In the genomic region with DNA sequence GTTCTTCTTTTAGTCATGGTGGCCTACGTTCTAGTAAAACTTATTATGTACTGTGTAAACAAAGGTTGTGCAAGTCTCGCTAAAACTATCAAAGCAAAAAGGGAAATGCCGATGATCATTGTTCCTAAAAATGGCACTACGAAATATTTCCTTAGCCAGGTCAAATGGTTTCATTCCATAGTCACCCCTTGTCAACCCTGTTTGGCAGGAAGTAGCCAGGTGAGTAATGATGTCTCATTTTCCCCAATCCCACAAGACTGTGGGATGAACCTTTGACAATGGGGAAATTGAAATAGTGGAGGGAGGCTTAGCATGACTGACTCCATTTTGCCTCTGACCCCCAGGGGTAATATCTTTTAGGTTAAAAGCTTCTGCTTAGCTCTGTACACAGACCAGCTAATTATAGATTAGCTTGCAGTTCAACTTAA, we compare ENCODE assay signal across 13 cellular contexts. TPM values are rescaled to one million over a fixed set of nuclear protein-coding genes. Genes with fewer than 3 reads are reported as not detected.
DNase-seq lines count a peak whose midpoint lies in the region; TF ChIP-seq lines count a peak whose summit lies in the region.
"Had no signal": no experiment of that assay in that cellular context is flagged by ENCODE, and none has a peak within 500 bp of the region (broad histone marks: within the 10 kb centered on the region; RNA-seq: fewer than 3 reads in every experiment).

No MANE protein-coding gene starts in this region.

- H3K4me3 Mint-ChIP-seq in activated T-helper 2 cell treated with anti-CD3 and anti-CD28 coated beads, Interferon-gamma antibody, Interleukin-2, Interleukin-4, amounts not matched to agents 10 μg/mL and 5 μg/mL and 100 μg/mL, durations not matched to agents 14 hours and 24 hours and 36 hours (ENCODE audit: low read depth), result no peak overlapping the region
- H3K4me3 Mint-ChIP-seq: activated CD8-positive, alpha-beta memory T cell treated with anti-CD3 and anti-CD28 coated beads, Interleukin-2, amount 10 ng/mL, durations not matched to agents 7 days and 5 days; naive thymus-derived CD8-positive, alpha-beta T cell had no signal

- H3K4me1 Mint-ChIP-seq in activated T-helper 2 cell treated with anti-CD3 and anti-CD28 coated beads, Interferon-gamma antibody, Interleukin-2, Interleukin-4, amounts not matched to agents 10 μg/mL and 5 μg/mL and 100 μg/mL, durations not matched to agents 14 hours and 24 hours and 36 hours (ENCODE audit: low read depth), result no peaks in the 10 kb centered on the region
- H3K4me1 Mint-ChIP-seq: activated CD8-positive, alpha-beta memory T cell treated with anti-CD3 and anti-CD28 coated beads, Interleukin-2, amount 10 ng/mL, durations not matched to agents 7 days and 5 days; naive thymus-derived CD8-positive, alpha-beta T cell had no signal

- intact Hi-C loops in activated T-helper 2 cell treated with anti-CD3 and anti-CD28 coated beads, Interferon-gamma antibody, Interleukin-2, Interleukin-4, amounts not matched to agents 10 μg/mL and 5 μg/mL and 100 μg/mL, durations not matched to agents 14 hours and 24 hours and 36 hours (cut with micrococcal nuclease), result no loop called here
- intact Hi-C loops in testis (cut with DNase I; ENCODE audit: low total_unique reads), result no loop called here

- H3K9ac ChIP-seq in adipocyte (ENCODE audit: low read length), result no peak overlapping the region

- H3K27ac ChIP-seq in testis, result no peak overlapping the region
- H3K27ac ChIP-seq: skin epidermis had no signal

- peaks cover 31% of the 10 kb centered on the region for H3K27me3 ChIP-seq in adipocyte (replicated peaks; ENCODE audit: control insufficient read depth, insufficient read depth, low read length)
- no peaks in the 10 kb centered on the region for H3K27me3 ChIP-seq in testis

- peaks cover 2% of the 10 kb centered on the region for H3K9me3 ChIP-seq in adipocyte (ENCODE audit: control insufficient read depth, low read length)
- no peaks in the 10 kb centered on the region for H3K9me3 ChIP-seq in testis

- peaks cover 3% of the 10 kb centered on the region for H3K27me3 Mint-ChIP-seq in activated T-helper 2 cell treated with anti-CD3 and anti-CD28 coated beads, Interferon-gamma antibody, Interleukin-2, Interleukin-4, amounts not matched to agents 10 μg/mL and 5 μg/mL and 100 μg/mL, durations not matched to agents 14 hours and 24 hours and 36 hours (ENCODE audit: low read depth)
- H3K27me3 Mint-ChIP-seq: activated CD8-positive, alpha-beta memory T cell treated with anti-CD3 and anti-CD28 coated beads, Interleukin-2, amount 10 ng/mL, durations not matched to agents 7 days and 5 days had no signal

- H3K4me3 ChIP-seq in AG10803 (ENCODE audit: low read length), result no peak overlapping the region
- H3K4me3 ChIP-seq in adipocyte (ENCODE audit: low read length), result no peak overlapping the region
- no peak overlapping the region for H3K4me3 ChIP-seq in testis
- H3K4me3 ChIP-seq: skin epidermis had no signal

- TF ChIP-seq CTCF in AG10803 (conservative IDR thresholded peaks at IDR 0.05; ENCODE audit: low read length) (no peak), testis (IDR thresholded peaks at IDR 0.05) (no peak)

- H3K36me3 ChIP-seq in adipocyte (ENCODE audit: control insufficient read depth, insufficient read depth, low read length, severe bottlenecking) (no peaks in the 10 kb centered on the region), testis (ENCODE audit: low read depth, missing control alignments) (no peaks in the 10 kb centered on the region)

- TF ChIP-seq POLR2A in testis (IDR thresholded peaks at IDR 0.05), result no peak

- H3K27ac Mint-ChIP-seq in activated T-helper 2 cell treated with anti-CD3 and anti-CD28 coated beads, Interferon-gamma antibody, Interleukin-2, Interleukin-4, amounts not matched to agents 10 μg/mL and 5 μg/mL and 100 μg/mL, durations not matched to agents 14 hours and 24 hours and 36 hours, result no peak overlapping the region
- H3K27ac Mint-ChIP-seq: activated CD8-positive, alpha-beta memory T cell treated with anti-CD3 and anti-CD28 coated beads, Interleukin-2, amount 10 ng/mL, durations not matched to agents 7 days and 5 days; naive thymus-derived CD8-positive, alpha-beta T cell had no signal

- peaks cover 47% of the 10 kb centered on the region for H3K9me3 Mint-ChIP-seq in activated T-helper 2 cell treated with anti-CD3 and anti-CD28 coated beads, Interferon-gamma antibody, Interleukin-2, Interleukin-4, amounts not matched to agents 10 μg/mL and 5 μg/mL and 100 μg/mL, durations not matched to agents 14 hours and 24 hours and 36 hours

- 62 to 65% methylated on average over 4 of the region's 4 CpGs for WGBS in testis, 2 donors

- H3K4me1 ChIP-seq in adipocyte (ENCODE audit: control insufficient read depth, insufficient read depth, low read length), result no peaks in the 10 kb centered on the region
- no peaks in the 10 kb centered on the region for H3K4me1 ChIP-seq in testis

- no peaks in the 10 kb centered on the region for H3K36me3 Mint-ChIP-seq in activated T-helper 2 cell treated with anti-CD3 and anti-CD28 coated beads, Interferon-gamma antibody, Interleukin-2, Interleukin-4, amounts not matched to agents 10 μg/mL and 5 μg/mL and 100 μg/mL, durations not matched to agents 14 hours and 24 hours and 36 hours (ENCODE audit: low read depth)

- DNase-seq in AG10803 (ENCODE audit: low read depth), result peak; percentile 68
- DNase-seq in LHCN-M2 (ENCODE audit: low read depth), result peak; percentile 74
- peak; percentile 46 for DNase-seq in adipocyte (ENCODE audit: low read depth)
- peak; percentile 78 for DNase-seq in iris pigment epithelial cell (ENCODE audit: low read depth)
- DNase-seq in activated T-helper 2 cell treated with anti-CD3 and anti-CD28 coated beads, Interferon-gamma antibody, Interleukin-2, Interleukin-4, amounts not matched to agents 10 μg/mL and 5 μg/mL and 100 μg/mL, durations not matched to agents 14 hours and 24 hours and 36 hours (ENCODE audit: low spot score), result no peak
- no peak for DNase-seq in testis
- no peak for DNase-seq in activated CD4-positive, alpha-beta T cell treated with anti-CD3 and anti-CD28 coated beads, Interleukin-2, amount 50 U/mL, for 1 hour
- no peak for DNase-seq in NCI-H1930 (lab: John Stamatoyannopoulos, UW)
- DNase-seq: activated CD8-positive, alpha-beta memory T cell treated with anti-CD3 and anti-CD28 coated beads, Interleukin-2, amount 10 ng/mL, durations not matched to agents 7 days and 5 days; naive thymus-derived CD8-positive, alpha-beta T cell; NCI-H146; T1000 had no signal

RNA-seq across cellular contexts. Expression of a gene that starts 5.6 kb away (rescaled TPM):
- total RNA-seq in LHCN-M2 (2014; rRNA removed), result not detected in 2 replicates
- not detected for polyA plus RNA-seq in LHCN-M2 (2012)
- total RNA-seq in activated T-helper 2 cell treated with anti-CD3 and anti-CD28 coated beads, Interferon-gamma antibody, Interleukin-2, Interleukin-4, amounts not matched to agents 10 μg/mL and 5 μg/mL and 100 μg/mL, durations not matched to agents 14 hours and 24 hours and 36 hours, result not detected in 2 replicates
- total RNA-seq in testis, result not detected
- 2.2 TPM for polyA plus RNA-seq in testis (ENCODE audit: insufficient read depth, low read depth, low replicate concordance)
- total RNA-seq: activated CD8-positive, alpha-beta memory T cell treated with anti-CD3 and anti-CD28 coated beads, Interleukin-2, amount 10 ng/mL, durations not matched to agents 7 days and 5 days; naive thymus-derived CD8-positive, alpha-beta T cell had no signal
- polyA plus RNA-seq: naive thymus-derived CD8-positive, alpha-beta T cell had no signal

RNA-seq across cellular contexts. Expression of a gene that starts 19.9 kb away (rescaled TPM):
- total RNA-seq in LHCN-M2 (2014; rRNA removed), result 1.1 and 3.5 TPM in 2 replicates
- 2.0 TPM for polyA plus RNA-seq in LHCN-M2 (2012)
- total RNA-seq in activated T-helper 2 cell treated with anti-CD3 and anti-CD28 coated beads, Interferon-gamma antibody, Interleukin-2, Interleukin-4, amounts not matched to agents 10 μg/mL and 5 μg/mL and 100 μg/mL, durations not matched to agents 14 hours and 24 hours and 36 hours, result 0.32 and 0.37 TPM in 2 replicates
- total RNA-seq in testis, result 100 to 1,000 TPM; 116 to 227 TPM
- polyA plus RNA-seq in testis (ENCODE audit: insufficient read depth, low read depth, low replicate concordance), result 187 TPM
- total RNA-seq: activated CD8-positive, alpha-beta memory T cell treated with anti-CD3 and anti-CD28 coated beads, Interleukin-2, amount 10 ng/mL, durations not matched to agents 7 days and 5 days had no signal

RNA-seq across cellular contexts. Expression of a gene that starts 24.5 kb away (rescaled TPM):
- total RNA-seq in LHCN-M2 (2014; rRNA removed) (not detected in 2 replicates), testis (1 to 10 TPM; 1.8 to 3.5 TPM)
- polyA plus RNA-seq in LHCN-M2 (2012), result 0.12 TPM
- not detected in 2 replicates for total RNA-seq in activated T-helper 2 cell treated with anti-CD3 and anti-CD28 coated beads, Interferon-gamma antibody, Interleukin-2, Interleukin-4, amounts not matched to agents 10 μg/mL and 5 μg/mL and 100 μg/mL, durations not matched to agents 14 hours and 24 hours and 36 hours
- polyA plus RNA-seq in testis (ENCODE audit: insufficient read depth, low read depth, low replicate concordance), result 3.7 TPM
- total RNA-seq: activated CD8-positive, alpha-beta memory T cell treated with anti-CD3 and anti-CD28 coated beads, Interleukin-2, amount 10 ng/mL, durations not matched to agents 7 days and 5 days; naive thymus-derived CD8-positive, alpha-beta T cell had no signal
- polyA plus RNA-seq: naive thymus-derived CD8-positive, alpha-beta T cell had no signal

RNA-seq across cellular contexts. Expression of a gene that starts 42.0 kb away (rescaled TPM):
- total RNA-seq in LHCN-M2 (2014; rRNA removed), result not detected in 2 replicates
- polyA plus RNA-seq in LHCN-M2 (2012), result not detected
- total RNA-seq in activated T-helper 2 cell treated with anti-CD3 and anti-CD28 coated beads, Interferon-gamma antibody, Interleukin-2, Interleukin-4, amounts not matched to agents 10 μg/mL and 5 μg/mL and 100 μg/mL, durations not matched to agents 14 hours and 24 hours and 36 hours, result 0.21 TPM in 1 of 2 replicates, not detected in the other
- 1 to 10 TPM; 1.5 to 2.2 TPM for total RNA-seq in testis
- polyA plus RNA-seq in testis (ENCODE audit: insufficient read depth, low read depth, low replicate concordance), result 6.8 TPM
- total RNA-seq: activated CD8-positive, alpha-beta memory T cell treated with anti-CD3 and anti-CD28 coated beads, Interleukin-2, amount 10 ng/mL, durations not matched to agents 7 days and 5 days; naive thymus-derived CD8-positive, alpha-beta T cell had no signal

Comparison
In these comparisons a context has a peak if more than half of its experiments do, and no peak if none do; other contexts are left out.
1. DNase-seq: peak in AG10803 (single experiment), LHCN-M2 (single experiment), adipocyte (single experiment) and iris pigment epithelial cell (single experiment); none in activated T-helper 2 cell treated with anti-CD3 and anti-CD28 coated beads, Interferon-gamma antibody, Interleukin-2, Interleukin-4, amounts not matched to agents 10 μg/mL and 5 μg/mL and 100 μg/mL, durations not matched to agents 14 hours and 24 hours and 36 hours (single experiment), testis (single experiment), activated CD4-positive, alpha-beta T cell treated with anti-CD3 and anti-CD28 coated beads, Interleukin-2, amount 50 U/mL, for 1 hour (single experiment) and NCI-H1930 (0 of 2).
2. RNA of a gene that starts 19.9 kb away (total RNA-seq): 116 to 227 TPM in testis; 1.1 to 3.5 TPM in LHCN-M2 and 0.32 to 0.37 TPM in activated T-helper 2 cell treated with anti-CD3 and anti-CD28 coated beads, Interferon-gamma antibody, Interleukin-2, Interleukin-4, amounts not matched to agents 10 μg/mL and 5 μg/mL and 100 μg/mL, durations not matched to agents 14 hours and 24 hours and 36 hours; every median in the first group is over 10 times any median in the second.